In genomic region chr10:124512600-124512999, GRCh38 we compare ENCODE assay signal across 34 cellular contexts.
"Had no signal": no experiment of that assay in that cellular context is flagged by ENCODE, and none has a peak within 500 bp of the region (broad histone marks: within the 10 kb centered on the region; RNA-seq: fewer than 3 reads in every experiment).

No MANE protein-coding gene starts in this region.

- H3K4me3 ChIP-seq: esophagus squamous epithelium, gastroesophageal sphincter had no signal

- FAIRE-seq: astrocyte, bronchial epithelial cell, colon had no signal

- H3K4me1 Mint-ChIP-seq: central memory CD8-positive, alpha-beta T cell had no signal

- H3K36me3 ChIP-seq: brain microvascular endothelial cell, WERI-Rb-1 had no signal

- H3K9me3 Mint-ChIP-seq: activated CD4-positive, alpha-beta memory T cell treated with anti-CD3 and anti-CD28 coated beads for 36 hours; activated CD4-positive, alpha-beta T cell treated with anti-CD3 and anti-CD28 coated beads, Interleukin-2, amount 10 ng/mL, durations not matched to agents 24 days and 14 days; activated T-helper 1 cell treated with anti-CD3 and anti-CD28 coated beads, Interleukin-12 subunit alpha, Interleukin-12 subunit beta, Interleukin-2, Interleukin-4 antibody, amounts not matched to agents 30 ng/mL and 10 ng/mL and 1 ng/mL, durations not matched to agents 14 hours and 24 hours and 36 hours; activated T-helper 2 cell treated with anti-CD3 and anti-CD28 coated beads, Interferon-gamma antibody, Interleukin-2, Interleukin-4, amounts not matched to agents 10 μg/mL and 5 μg/mL and 100 μg/mL, durations not matched to agents 14 hours and 24 hours and 36 hours; central memory CD8-positive, alpha-beta T cell; effector memory CD8-positive, alpha-beta T cell; T-helper 2 cell treated with Interferon-gamma antibody and Interleukin-4, amounts not matched to agents 5 μg/mL and 100 μg/mL, for 36 hours had no signal

- H3K27ac ChIP-seq: brain microvascular endothelial cell, esophagus squamous epithelium, gastroesophageal sphincter, WERI-Rb-1 had no signal

- H3K27me3 ChIP-seq: brain microvascular endothelial cell, esophagus squamous epithelium, gastroesophageal sphincter had no signal

- ATAC-seq: activated CD4-positive, alpha-beta T cell treated with anti-CD3 and anti-CD28 coated beads for 36 hours; activated CD8-positive, alpha-beta memory T cell treated with anti-CD3 and anti-CD28 coated beads, Interleukin-2, amount 10 ng/mL, durations not matched to agents 7 days and 5 days; activated CD8-positive, alpha-beta T cell treated with anti-CD3 and anti-CD28 coated beads, Interleukin-2, amount 10 ng/mL, durations not matched to agents 7 days and 5 days; effector memory CD8-positive, alpha-beta T cell; gastroesophageal sphincter; T-helper 17 cell had no signal

- H3K36me3 Mint-ChIP-seq: activated CD8-positive, alpha-beta memory T cell treated with anti-CD3 and anti-CD28 coated beads, Interleukin-2, amount 10 ng/mL, durations not matched to agents 7 days and 5 days had no signal

- H3K4me3 Mint-ChIP-seq: activated CD4-positive, alpha-beta memory T cell treated with anti-CD3 and anti-CD28 coated beads for 36 hours; activated CD4-positive, alpha-beta T cell treated with anti-CD3 and anti-CD28 coated beads for 36 hours; activated CD4-positive, alpha-beta T cell treated with anti-CD3 and anti-CD28 coated beads, Interleukin-2, amount 10 ng/mL, durations not matched to agents 24 days and 14 days; activated CD8-positive, alpha-beta memory T cell treated with anti-CD3 and anti-CD28 coated beads, Interleukin-2, amount 10 ng/mL, durations not matched to agents 7 days and 5 days; activated CD8-positive, alpha-beta T cell treated with anti-CD3 and anti-CD28 coated beads, Interleukin-2, amount 10 ng/mL, durations not matched to agents 7 days and 5 days; activated naive CD8-positive, alpha-beta T cell; activated T-helper 1 cell treated with anti-CD3 and anti-CD28 coated beads, Interleukin-12 subunit alpha, Interleukin-12 subunit beta, Interleukin-2, Interleukin-4 antibody, amounts not matched to agents 30 ng/mL and 10 ng/mL and 1 ng/mL, durations not matched to agents 14 hours and 24 hours and 36 hours; central memory CD8-positive, alpha-beta T cell; effector memory CD8-positive, alpha-beta T cell; T-helper 17 cell; T-helper 2 cell treated with Interferon-gamma antibody and Interleukin-4, amounts not matched to agents 5 μg/mL and 100 μg/mL, for 36 hours had no signal

- H3K4me1 ChIP-seq: esophagus squamous epithelium, gastroesophageal sphincter had no signal

- H3K27me3 Mint-ChIP-seq: activated CD4-positive, alpha-beta memory T cell treated with anti-CD3 and anti-CD28 coated beads for 36 hours; activated CD4-positive, alpha-beta T cell treated with anti-CD3 and anti-CD28 coated beads for 36 hours; activated CD4-positive, alpha-beta T cell treated with anti-CD3 and anti-CD28 coated beads, Interleukin-2, amount 10 ng/mL, durations not matched to agents 24 days and 14 days; activated CD8-positive, alpha-beta memory T cell treated with anti-CD3 and anti-CD28 coated beads, Interleukin-2, amount 10 ng/mL, durations not matched to agents 7 days and 5 days; activated naive CD8-positive, alpha-beta T cell; central memory CD8-positive, alpha-beta T cell; effector memory CD8-positive, alpha-beta T cell; T-helper 17 cell had no signal

- H3K9me3 ChIP-seq: esophagus squamous epithelium, gastroesophageal sphincter had no signal

- DNase-seq: activated CD4-positive, alpha-beta memory T cell treated with anti-CD3 and anti-CD28 coated beads for 36 hours; activated CD4-positive, alpha-beta T cell treated with anti-CD3 and anti-CD28 coated beads for 36 hours; activated CD4-positive, alpha-beta T cell treated with anti-CD3 and anti-CD28 coated beads, Interleukin-2, amount 10 ng/mL, durations not matched to agents 24 days and 14 days; activated CD4-positive, CD25-positive, alpha-beta regulatory T cell; activated CD4-positive, CD25-positive, alpha-beta regulatory T cell treated with anti-CD3 and anti-CD28 coated beads, Interleukin-2, amount 50 U/mL, for 72 hours; activated CD8-positive, alpha-beta memory T cell treated with anti-CD3 and anti-CD28 coated beads, Interleukin-2, amount 10 ng/mL, durations not matched to agents 7 days and 5 days; activated CD8-positive, alpha-beta memory T cell treated with anti-CD3 and anti-CD28 coated beads, Interleukin-2, amount 50 U/mL, for 4 hours; activated CD8-positive, alpha-beta T cell treated with anti-CD3 and anti-CD28 coated beads, Interleukin-2, amount 10 ng/mL, durations not matched to agents 7 days and 5 days; activated effector memory CD4-positive, alpha-beta T cell treated with anti-CD3 and anti-CD28 coated beads, Interleukin-2, amount 50 U/mL, for 16 hours; activated naive CD4-positive, alpha-beta T cell treated with anti-CD3 and anti-CD28 coated beads, Interleukin-2, amount 50 U/mL, for 16 hours; activated T-cell treated with anti-CD3 and anti-CD28 coated beads, Interleukin-2, amount 50 U/mL, for 1 hour; activated T-cell treated with anti-CD3 and anti-CD28 coated beads, Interleukin-2, amount 50 U/mL, for 48 hours; amniotic stem cell; anterior cingulate cortex; brain microvascular endothelial cell; cortex of kidney; dermis blood vessel endothelial cell; effector CD4-positive, alpha-beta T cell; effector memory CD8-positive, alpha-beta T cell; esophagus squamous epithelium; foreskin melanocyte; T-helper 1 cell; T-helper 17 cell; T1000; WERI-Rb-1 had no signal

- H3K27ac Mint-ChIP-seq: activated CD4-positive, alpha-beta memory T cell treated with anti-CD3 and anti-CD28 coated beads for 36 hours; activated CD4-positive, alpha-beta T cell treated with anti-CD3 and anti-CD28 coated beads for 36 hours; activated CD4-positive, alpha-beta T cell treated with anti-CD3 and anti-CD28 coated beads, Interleukin-2, amount 10 ng/mL, durations not matched to agents 24 days and 14 days; activated CD8-positive, alpha-beta memory T cell treated with anti-CD3 and anti-CD28 coated beads, Interleukin-2, amount 10 ng/mL, durations not matched to agents 7 days and 5 days; activated CD8-positive, alpha-beta T cell treated with anti-CD3 and anti-CD28 coated beads, Interleukin-2, amount 10 ng/mL, durations not matched to agents 7 days and 5 days; activated naive CD8-positive, alpha-beta T cell; activated T-helper 1 cell treated with anti-CD3 and anti-CD28 coated beads, Interleukin-12 subunit alpha, Interleukin-12 subunit beta, Interleukin-2, Interleukin-4 antibody, amounts not matched to agents 30 ng/mL and 10 ng/mL and 1 ng/mL, durations not matched to agents 14 hours and 24 hours and 36 hours; activated T-helper 2 cell treated with anti-CD3 and anti-CD28 coated beads, Interferon-gamma antibody, Interleukin-2, Interleukin-4, amounts not matched to agents 10 μg/mL and 5 μg/mL and 100 μg/mL, durations not matched to agents 14 hours and 24 hours and 36 hours; effector memory CD8-positive, alpha-beta T cell; T-helper 2 cell treated with Interferon-gamma antibody and Interleukin-4, amounts not matched to agents 5 μg/mL and 100 μg/mL, for 36 hours had no signal
